ENCODE assay signal across 18 cellular contexts in the genomic region with DNA sequence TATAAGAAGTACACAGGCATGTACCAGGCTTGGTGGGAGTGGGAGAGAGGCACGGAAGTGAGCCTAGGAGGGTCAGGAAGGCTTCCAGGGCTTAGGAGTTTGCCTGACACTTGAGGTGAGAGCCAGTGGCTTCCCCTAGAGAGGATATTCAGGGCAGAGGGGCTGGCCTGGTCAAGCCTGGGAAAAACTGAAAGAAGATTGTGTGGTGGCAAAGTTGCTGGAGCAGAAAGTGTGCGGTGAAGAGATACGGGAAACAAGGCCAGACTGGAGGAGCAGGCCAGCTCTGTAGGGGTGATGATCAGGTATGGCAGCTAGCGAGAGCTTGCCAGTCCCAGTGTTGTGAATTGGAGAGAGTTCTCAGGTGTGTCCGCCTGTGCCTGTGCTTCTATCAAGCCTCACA.
"Had no signal": no experiment of that assay in that cellular context is flagged by ENCODE, and none has a peak within 500 bp of the region (broad histone marks: within the 10 kb centered on the region; RNA-seq: fewer than 3 reads in every experiment).

No MANE protein-coding gene starts in this region.

- ATAC-seq: effector memory CD8-positive, alpha-beta T cell; gastroesophageal sphincter; naive thymus-derived CD8-positive, alpha-beta T cell; SK-N-SH treated with all-trans-retinoic acid at 6 μM for 48 hours had no signal

- FAIRE-seq: colon, keratinocyte had no signal

- H3K27me3 ChIP-seq: esophagus squamous epithelium, gastroesophageal sphincter, heart left ventricle, neural progenitor cell, thyroid gland had no signal

- H3K36me3 ChIP-seq: esophagus squamous epithelium, gastroesophageal sphincter, heart left ventricle, neural progenitor cell, thyroid gland had no signal

- H3K9ac ChIP-seq: neural progenitor cell had no signal

- DNase-seq: activated CD4-positive, alpha-beta T cell treated with anti-CD3 and anti-CD28 coated beads for 4 hours; activated CD4-positive, alpha-beta T cell treated with anti-CD3 and anti-CD28 coated beads, Interleukin-2, amount 50 U/mL, for 48 hours; activated CD4-positive, CD25-positive, alpha-beta regulatory T cell; activated naive CD4-positive, alpha-beta T cell treated with Interleukin-2 at 50 U/mL for 16 hours; activated naive CD8-positive, alpha-beta T cell treated with anti-CD3 and anti-CD28 coated beads for 36 hours; activated T-cell treated with anti-CD3 and anti-CD28 coated beads, Interleukin-2, amount 50 U/mL, for 48 hours; effector memory CD8-positive, alpha-beta T cell; esophagus squamous epithelium; heart left ventricle; naive thymus-derived CD8-positive, alpha-beta T cell; stimulated activated CD4-positive, alpha-beta T cell treated with anti-CD3 and anti-CD28 coated beads, Interleukin-4, amount 100 ng/mL, for 24 hours; stimulated activated naive CD4-positive, alpha-beta T cell treated with Interleukin-2 at 50 U/mL for 16 hours; thyroid gland had no signal

- H3K27ac ChIP-seq: esophagus squamous epithelium, gastroesophageal sphincter, heart left ventricle, neural progenitor cell, thyroid gland had no signal

- H3K4me3 ChIP-seq: esophagus squamous epithelium, gastroesophageal sphincter, heart left ventricle, thyroid gland had no signal

- H3K9me3 ChIP-seq: esophagus squamous epithelium, gastroesophageal sphincter, heart left ventricle, thyroid gland had no signal
